ENCODE assay signal across 1 cellular context in genomic region chr6:69232506-69233194, GRCh38.
TF ChIP-seq lines count a peak whose summit lies in the region.

No MANE protein-coding gene starts in this region.

TF ChIP-seq in HepG2, 621 proteins besides CTCF, POLR2A, EP300 and RAD21 (continued from another document and continues in another):
- TF ChIP-seq ARID5B (CRISPR knock-in tag; IDR thresholded peaks at IDR 0.05) (peak; percentile 86), SP1 (IDR thresholded peaks at IDR 0.05) (no peak), SP1 (CRISPR knock-in tag; IDR thresholded peaks at IDR 0.05) (no peak), ZNF318 (CRISPR knock-in tag; IDR thresholded peaks at IDR 0.05) (peak; percentile 80; the same call in 1 of the 2 replicates), ZNF747 (CRISPR knock-in tag; IDR thresholded peaks at IDR 0.05; ENCODE audit: borderline replicate concordance) (0 out of 2 replicates have a peak, but pooled peaks have one; percentile 61), ARNT2 (CRISPR knock-in tag; IDR thresholded peaks at IDR 0.05; ENCODE audit: low read depth) (peak; percentile 94), SNAPC4 (CRISPR knock-in tag; IDR thresholded peaks at IDR 0.05) (peak; percentile 92), SP140L (CRISPR knock-in tag; IDR thresholded peaks at IDR 0.05; ENCODE audit: borderline replicate concordance) (peak; percentile 99; the same call in 1 of the 2 replicates), ZKSCAN1 (IDR thresholded peaks at IDR 0.05; ENCODE audit: low read length) (no peak), DZIP1 (CRISPR knock-in tag; IDR thresholded peaks at IDR 0.05) (peak; percentile 91), ASH2L (IDR thresholded peaks at IDR 0.05; ENCODE audit: insufficient read length, low read depth, low read length) (no peak), YEATS2 (CRISPR knock-in tag; IDR thresholded peaks at IDR 0.05; ENCODE audit: borderline replicate concordance) (peak; percentile 82), ZNF737 (CRISPR knock-in tag; IDR thresholded peaks at IDR 0.05; ENCODE audit: borderline replicate concordance) (peak; percentile 86; the same call in 1 of the 2 replicates), ZNF549 (CRISPR knock-in tag; IDR thresholded peaks at IDR 0.05) (0 out of 2 replicates have a peak, but pooled peaks have one; percentile 56), MAZ (IDR thresholded peaks at IDR 0.05; ENCODE audit: borderline replicate concordance, low read depth, low read length) (no peak), MAZ (CRISPR knock-in tag; IDR thresholded peaks at IDR 0.05; ENCODE audit: low read depth) (peak; percentile 85), ZNF775 (CRISPR knock-in tag; IDR thresholded peaks at IDR 0.05; ENCODE audit: borderline replicate concordance) (peak; percentile 33; the same call in 1 of the 2 replicates), ZNF142 (CRISPR knock-in tag; IDR thresholded peaks at IDR 0.05) (peak; percentile 98), ZNF335 (CRISPR knock-in tag; IDR thresholded peaks at IDR 0.05) (peak; percentile 95), ZNF770 (CRISPR knock-in tag; IDR thresholded peaks at IDR 0.05) (no peak)
